22 cellular contexts compared by ENCODE assay signal in the genomic region with DNA sequence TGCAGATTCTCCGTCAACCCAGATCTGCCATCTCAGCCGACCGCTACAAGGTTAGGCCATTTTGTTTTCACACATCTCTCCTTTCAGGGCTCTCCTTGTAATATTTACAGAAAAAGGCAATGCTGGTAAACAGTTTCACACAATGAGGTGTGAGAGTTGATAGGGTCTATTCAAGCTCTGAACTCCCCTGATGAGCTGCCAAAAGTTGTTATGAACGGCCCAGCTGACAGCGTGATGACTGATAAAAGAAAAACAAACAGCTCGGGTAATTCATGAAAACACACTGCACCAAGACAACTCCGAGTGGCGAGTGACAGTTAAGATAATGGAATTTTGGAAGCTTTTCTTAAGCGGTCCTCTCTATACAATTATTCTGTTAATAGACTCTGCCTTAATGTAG.
A peak's percentile ranks its signal among the peaks of the same experiment; 100 is the strongest.
DNase-seq lines count a peak whose midpoint lies in the region; ATAC-seq, FAIRE-seq and TF ChIP-seq lines count a peak whose summit lies in the region.
"Had no signal": no experiment of that assay in that cellular context is flagged by ENCODE, and none has a peak within 500 bp of the region (broad histone marks: within the 10 kb centered on the region; RNA-seq: fewer than 3 reads in every experiment).

No MANE protein-coding gene starts in this region.

- intact Hi-C loops in heart left ventricle (cut with DNase I) = no loop called here
- intact Hi-C loops in left ventricle myocardium superior (cut with micrococcal nuclease) = no loop called here

- no peaks in the 10 kb centered on the region for H3K27me3 ChIP-seq in heart left ventricle
- H3K27me3 ChIP-seq in right atrium auricular region = no peaks in the 10 kb centered on the region
- H3K27me3 ChIP-seq in smooth muscle cell (ENCODE audit: low read depth) = peaks cover 18% of the 10 kb centered on the region
- H3K27me3 ChIP-seq: Peyer's patch, SJSA1 had no signal

- no peaks in the 10 kb centered on the region for H3F3A ChIP-seq in smooth muscle cell (ENCODE audit: low read depth)

- DNase-seq in heart left ventricle (peak in 3 of 5 donors; percentile 13 to 50 (median 24)), right atrium auricular region (ENCODE audit: low spot score) (no peak), NCI-H748 (lab: John Stamatoyannopoulos, UW; ENCODE audit: unreplicated experiment) (peak; percentile 41), left ventricle myocardium superior (no peak), retina (peak; percentile 66), NCI-H446 (lab: John Stamatoyannopoulos, UW) (no peak), D721Med (ENCODE audit: insufficient read length, low spot score) (no peak), smooth muscle cell (lab: John Stamatoyannopoulos, UW; ENCODE audit: unreplicated experiment) (no peak)
- DNase-seq: BE2C, EL, GF-D8, KG1, NCI-H1417 treated with DMSO at 0.1 percent for 48 hours, NCI-H187, NCI-H510A, NCI-H774, Peyer's patch had no signal

- no peak overlapping the region for H3K4me3 ChIP-seq in heart left ventricle
- no peak overlapping the region for H3K4me3 ChIP-seq in right atrium auricular region
- no peak overlapping the region for H3K4me3 ChIP-seq in smooth muscle cell
- H3K4me3 ChIP-seq: HAP-1, Peyer's patch, SJSA1 had no signal

- no peak overlapping the region for H3K4me2 ChIP-seq in smooth muscle cell

- H3K27ac ChIP-seq in heart left ventricle (peak overlapping the region in 7 of 12 donors; percentile 28 to 78 (median 58)), right atrium auricular region (no peak overlapping the region), smooth muscle cell (ENCODE audit: low read depth) (no peak overlapping the region)
- H3K27ac ChIP-seq: HL-60, Peyer's patch, SJSA1 had no signal

- WGBS in heart left ventricle, 4 donors = 21 to 27% (median 24%) methylated on average over 9 of the region's 9 CpGs
- WGBS in smooth muscle cell (ENCODE audit: low lambda C conversion rate) = 80% methylated on average over 9 of the region's 9 CpGs

- peaks cover 0 to 6% (median 0%) of the 10 kb centered on the region in 12 donors for H3K4me1 ChIP-seq in heart left ventricle
- no peaks in the 10 kb centered on the region for H3K4me1 ChIP-seq in right atrium auricular region
- H3K4me1 ChIP-seq in smooth muscle cell (ENCODE audit: low read depth) = no peaks in the 10 kb centered on the region
- H3K4me1 ChIP-seq: BE2C, HAP-1, Peyer's patch, SJSA1 had no signal

- no peaks in the 10 kb centered on the region for H3K79me2 ChIP-seq in smooth muscle cell (ENCODE audit: low read depth)

- no peaks in the 10 kb centered on the region for H3K36me3 ChIP-seq in heart left ventricle
- H3K36me3 ChIP-seq in right atrium auricular region = no peaks in the 10 kb centered on the region
- no peaks in the 10 kb centered on the region for H3K36me3 ChIP-seq in smooth muscle cell (ENCODE audit: low read depth)
- H3K36me3 ChIP-seq: BE2C, HAP-1, Peyer's patch, SJSA1 had no signal

- TF ChIP-seq CTCF in heart left ventricle (IDR thresholded peaks at IDR 0.05) = no peak
- TF ChIP-seq CTCF in right atrium auricular region (IDR thresholded peaks at IDR 0.05) = no peak
- TF ChIP-seq CTCF in D721Med (IDR thresholded peaks at IDR 0.05; ENCODE audit: insufficient read depth, missing control alignments) = no peak
- TF ChIP-seq CTCF in smooth muscle cell (IDR thresholded peaks at IDR 0.05; ENCODE audit: borderline replicate concordance, insufficient read depth, poor library complexity, severe bottlenecking) = no peak

- H4K20me1 ChIP-seq in smooth muscle cell (ENCODE audit: low read depth) = no peaks in the 10 kb centered on the region

- H2AFZ ChIP-seq in smooth muscle cell (ENCODE audit: low read depth) = no peak overlapping the region

- TF ChIP-seq POLR2A in heart left ventricle (IDR thresholded peaks at IDR 0.05) = no peak

- H3K9me3 ChIP-seq in heart left ventricle (peaks cover 0 to 6% (median 0%) of the 10 kb centered on the region in 12 donors), right atrium auricular region (no peaks in the 10 kb centered on the region), smooth muscle cell (replicated peaks; ENCODE audit: low read depth) (no peaks in the 10 kb centered on the region)
- H3K9me3 ChIP-seq: BE2C, HAP-1, Peyer's patch, SJSA1 had no signal

- ATAC-seq in heart left ventricle (peak; percentile 71 to 93 (median 82)), left ventricle myocardium superior (peak; percentile 93)
- ATAC-seq: HepG2 had no signal

- H3K9ac ChIP-seq in smooth muscle cell (ENCODE audit: low read depth) = no peak overlapping the region

- no peak for FAIRE-seq in D721Med (lab: Jason Lieb, UNC)
- FAIRE-seq: GM19239, HepG2 had no signal

Comparison
In these comparisons a context has a peak if more than half of its experiments do, and no peak if none do; other contexts are left out.
1. DNase-seq: peak in heart left ventricle (3 of 5), NCI-H748 (single experiment) and retina (single experiment); none in right atrium auricular region (single experiment), left ventricle myocardium superior (single experiment), NCI-H446 (0 of 2), D721Med (single experiment) and smooth muscle cell (single experiment).
2. H3K27ac ChIP-seq: peak in heart left ventricle (7 of 12); none in right atrium auricular region (0 of 2) and smooth muscle cell (single experiment).